In genomic region chr3:34106879-34107278, GRCh38 we compare ENCODE assay signal across 8 cellular contexts.
DNase-seq lines count a peak whose midpoint lies in the region; ATAC-seq, FAIRE-seq and TF ChIP-seq lines count a peak whose summit lies in the region.

No MANE protein-coding gene starts in this region.

- H3K9me3 ChIP-seq in DND-41 (ENCODE audit: insufficient read depth, low read length, severe bottlenecking) (no peaks in the 10 kb centered on the region), kidney (ENCODE audit: control insufficient read depth in 1 of 2, low read length in 2 of 2) (no peaks in the 10 kb centered on the region), right cardiac atrium (ENCODE audit: control insufficient read depth, low read length) (no peaks in the 10 kb centered on the region)

- H3K27ac ChIP-seq in DND-41 (ENCODE audit: low read length) (peak overlapping the region; percentile 63), HL-60 (replicated peaks) (no peak overlapping the region), kidney (ENCODE audit: low read depth in 2 of 2, low read length in 2 of 2) (no peak overlapping the region), right cardiac atrium (ENCODE audit: low read length) (no peak overlapping the region)

- peak overlapping the region; percentile 21; the same call in 1 of the 2 replicates for H3K9ac ChIP-seq in DND-41 (ENCODE audit: low read depth, low read length)
- no peak overlapping the region for H3K9ac ChIP-seq in kidney (ENCODE audit: low read length in 2 of 2)

- H3K4me2 ChIP-seq in DND-41 (ENCODE audit: insufficient read depth, low read length), result no peak overlapping the region

- TF ChIP-seq CTCF in DND-41 (IDR thresholded peaks at IDR 0.05; ENCODE audit: borderline replicate concordance, extremely low read depth, low read length, poor library complexity, severe bottlenecking) (peak; percentile 91), HL-60 (IDR thresholded peaks at IDR 0.05; ENCODE audit: insufficient read depth, low read length) (peak; percentile 48), kidney (IDR thresholded peaks at IDR 0.05; ENCODE audit: borderline replicate concordance, extremely low read depth, insufficient read depth) (peak; percentile 49)

- ATAC-seq in DND-41 (ENCODE audit: insufficient read depth, low read depth), result peak; percentile 87
- ATAC-seq in GM19372 (IDR thresholded peaks at IDR 0.05; ENCODE audit: low read depth, unreplicated experiment), result peak; percentile 37
- ATAC-seq in right cardiac atrium, result no peak
- no peak for ATAC-seq in GM19452 (IDR thresholded peaks at IDR 0.05; ENCODE audit: unreplicated experiment)

- no peaks in the 10 kb centered on the region for H3K36me3 ChIP-seq in DND-41 (ENCODE audit: insufficient read depth, low read length)
- no peaks in the 10 kb centered on the region for H3K36me3 ChIP-seq in kidney (ENCODE audit: control insufficient read depth in 1 of 2, insufficient read depth in 2 of 2, low read length in 2 of 2)

- H2AFZ ChIP-seq in DND-41 (ENCODE audit: low read depth, low read length), result peak overlapping the region; percentile 42

- peak; percentile 73 for DNase-seq in DND-41
- peak; percentile 21 to 39 for DNase-seq in HL-60 (ENCODE audit: low read depth in 1 of 2, low spot score in 1 of 2)
- DNase-seq in SKM-1 treated with dmso at 0.1 percent for 144 hours (lab: John Stamatoyannopoulos, UW; ENCODE audit: unreplicated experiment), result peak; percentile 3
- DNase-seq in kidney, result no peak
- DNase-seq in NCI-H2081 treated with DMSO at 0.1 percent for 48 hours (lab: John Stamatoyannopoulos, UW), result no peak
- DNase-seq in right cardiac atrium, result no peak

- FAIRE-seq in kidney (lab: Jason Lieb, UNC), result no peak

- WGBS in right cardiac atrium, result 56% methylated on average over 2 of the region's 2 CpGs

- intact Hi-C loops in kidney (cut with DNase I) (no loop called here), right cardiac atrium (cut with DNase I) (no loop called here)

- no peaks in the 10 kb centered on the region for H3K79me2 ChIP-seq in DND-41 (ENCODE audit: insufficient read depth, low read length)

- H3K4me3 ChIP-seq in DND-41 (ENCODE audit: low read depth in 1 of 2, low read length in 2 of 2) (no peak overlapping the region), HL-60 (replicated peaks; ENCODE audit: insufficient read depth, low read length) (no peak overlapping the region), kidney (ENCODE audit: low read length in 2 of 2) (no peak overlapping the region), right cardiac atrium (ENCODE audit: low read length) (no peak overlapping the region)

- no peaks in the 10 kb centered on the region for H3K27me3 ChIP-seq in DND-41 (ENCODE audit: insufficient read depth, low read length, poor library complexity)
- H3K27me3 ChIP-seq in HL-60 (ENCODE audit: insufficient read depth, poor library complexity, severe bottlenecking), result no peaks in the 10 kb centered on the region
- H3K27me3 ChIP-seq in right cardiac atrium (ENCODE audit: control insufficient read depth, insufficient read depth), result no peaks in the 10 kb centered on the region

- H3K4me1 ChIP-seq in DND-41 (ENCODE audit: insufficient read depth, low read length) (peaks cover 49% of the 10 kb centered on the region), kidney (ENCODE audit: control insufficient read depth in 1 of 2, insufficient read depth in 1 of 2, low read depth in 1 of 2, low read length in 2 of 2) (no peaks in the 10 kb centered on the region), right cardiac atrium (ENCODE audit: control insufficient read depth, insufficient read depth, low read length) (no peaks in the 10 kb centered on the region)

- no peaks in the 10 kb centered on the region for H4K20me1 ChIP-seq in DND-41 (ENCODE audit: insufficient read depth, low read length)

Comparison
In these comparisons a context has a peak if more than half of its experiments do, and no peak if none do; other contexts are left out.
1. ATAC-seq: peak in DND-41 (single experiment) and GM19372 (single experiment); none in right cardiac atrium (0 of 2) and GM19452 (single experiment).
2. DNase-seq: peak in DND-41 (single experiment), HL-60 (2 of 2) and SKM-1 treated with dmso at 0.1 percent for 144 hours (single experiment); none in kidney (single experiment), NCI-H2081 treated with DMSO at 0.1 percent for 48 hours (single experiment) and right cardiac atrium (0 of 3).
3. Peak in every context shown above with its lines, with median percentiles within 50 percentile points of each other: CTCF ChIP-seq.